In the genomic region with DNA sequence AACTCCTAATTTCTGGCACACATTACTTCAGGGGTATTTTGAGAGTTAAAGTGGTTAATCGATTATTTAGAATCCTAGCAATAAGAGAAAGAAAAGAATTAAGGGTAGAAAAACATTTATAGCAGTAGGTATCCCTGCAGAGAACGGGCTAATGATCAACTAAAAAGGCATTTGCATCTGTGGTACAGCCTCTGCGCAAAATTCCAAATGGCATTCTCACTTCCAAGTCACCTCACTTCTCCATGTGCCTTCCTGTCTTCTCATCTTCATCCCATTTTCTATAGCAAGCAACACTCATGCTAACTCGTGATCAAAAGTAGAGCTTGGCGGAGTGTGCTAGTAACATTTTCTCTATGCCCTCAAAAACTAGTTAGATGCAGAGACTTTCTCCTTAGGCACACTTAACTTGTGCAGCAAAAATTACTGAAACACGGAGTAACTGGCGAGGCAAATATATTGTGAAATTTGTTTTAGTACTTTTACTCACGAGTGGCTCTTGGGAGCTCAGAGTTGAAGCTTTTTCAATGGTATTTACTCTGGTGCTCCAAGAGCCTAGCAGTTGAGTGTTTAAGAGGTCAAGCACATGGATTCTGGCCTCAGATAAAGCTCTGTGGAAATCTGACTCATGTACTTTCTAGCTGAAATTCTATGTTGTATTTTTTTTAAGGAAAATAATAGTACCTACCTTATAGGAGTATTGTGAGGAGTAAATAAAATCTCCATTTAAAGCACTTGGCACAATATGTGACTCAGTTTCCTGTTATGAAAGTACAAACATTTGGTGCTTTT, we compare ENCODE assay signal across 24 cellular contexts.
DNase-seq lines count a peak whose midpoint lies in the region; ATAC-seq, FAIRE-seq and TF ChIP-seq lines count a peak whose summit lies in the region.
"Had no signal": no experiment of that assay in that cellular context is flagged by ENCODE, and none has a peak within 500 bp of the region (broad histone marks: within the 10 kb centered on the region; RNA-seq: fewer than 3 reads in every experiment).

No MANE protein-coding gene starts in this region.

- WGBS in K562 (ENCODE audit: insufficient coverage, low coverage, missing lambda C conversion rate) = 2% methylated on average over 8 of the region's 8 CpGs

- H3K4me3 ChIP-seq in K562 (no peak overlapping the region), kidney epithelial cell (ENCODE audit: low read depth, low read length) (no peak overlapping the region)
- H3K4me3 ChIP-seq: neural progenitor cell, PC-9, suprapubic skin had no signal

- no TSS peak for BruUV-seq in K562 (replicated peaks; lab: Mats Ljungman, UMichigan)

- H3K27me3 ChIP-seq in K562 (ENCODE audit: control insufficient read depth in 2 of 2, insufficient read depth in 2 of 2, low read length in 2 of 2) (peaks cover 6 to 9% of the 10 kb centered on the region in 2 experiments; a peak in 4 of 5 replicates), kidney epithelial cell (ENCODE audit: control insufficient read depth, insufficient read depth, low read length) (no peaks in the 10 kb centered on the region)
- H3K27me3 ChIP-seq: neural progenitor cell, suprapubic skin had no signal

- no peaks in the 10 kb centered on the region for H3K4me1 ChIP-seq in K562 (replicated peaks in 1 of 2; ENCODE audit: control insufficient read depth in 2 of 2, insufficient read depth in 2 of 2, low read length in 2 of 2)
- H3K4me1 ChIP-seq: neural progenitor cell had no signal

- TF ChIP-seq POLR2A in K562 (conservative IDR thresholded peaks at IDR 0.05) = no peak

- no peak for ATAC-seq in K562
- ATAC-seq: activated T-cell treated with anti-CD3 and anti-CD28 coated beads, Interleukin-2, amount 50 U/mL, for 4 hours; effector memory CD8-positive, alpha-beta T cell; right cardiac atrium; SK-N-SH treated with all-trans-retinoic acid at 6 μM for 48 hours had no signal

- no peak for TF ChIP-seq EP300 in K562 (IDR thresholded peaks at IDR 0.05; ENCODE audit: low read length)

- H4K20me1 ChIP-seq in K562 (replicated peaks; ENCODE audit: control insufficient read depth, insufficient read depth, low read length) = no peaks in the 10 kb centered on the region

- no peak for FAIRE-seq in K562 (lab: Jason Lieb, UNC)
- FAIRE-seq: G401.6, GM12892, HTR-8/SVneo had no signal

- POLR2A ChIA-PET in K562 (lab: Yijun Ruan, JAX) = interaction anchor here (0.7 kb wide), 2 partner anchors 11 kb away, joined by 3 read pairs; no protein-coding TSS in a partner anchor

- intact Hi-C loops in K562 (cut with micrococcal nuclease) = no loop called here

- no peaks in the 10 kb centered on the region for H3K36me3 ChIP-seq in K562 (ENCODE audit: control insufficient read depth, insufficient read depth, low read length)
- H3K36me3 ChIP-seq in kidney epithelial cell (ENCODE audit: control insufficient read depth, insufficient read depth, low read length) = peaks cover 4% of the 10 kb centered on the region
- H3K36me3 ChIP-seq: neural progenitor cell, suprapubic skin had no signal

- TF ChIP-seq RAD21 in K562 (CRISPR knock-in tag; conservative IDR thresholded peaks at IDR 0.05 in 1 of 2, IDR thresholded peaks at IDR 0.05 in 1 of 2) = no peak

- in situ Hi-C loops in K562 (cut with MboI) = no loop called here

- DNase-seq in ELR (ENCODE audit: low read depth) (peak; percentile 35), K562 (ENCODE audit: extremely low read depth in 1 of 4, low spot score in 3 of 4) (no peak), kidney epithelial cell (ENCODE audit: low read depth) (peak; percentile 47), renal cortical epithelial cell (ENCODE audit: low read depth) (peak; percentile 89), NCI-H2171 (lab: John Stamatoyannopoulos, UW) (no peak), AG08396 (ENCODE audit: low spot score) (no peak), SW480 (ENCODE audit: low spot score) (no peak)
- no peak for DNase-seq in stimulated activated naive CD4-positive, alpha-beta T cell treated with Interleukin-2 at 50 U/mL for 16 hours (lab: John Stamatoyannopoulos, UW)
- DNase-seq: activated CD4-positive, alpha-beta memory T cell treated with anti-CD3 and anti-CD28 coated beads for 36 hours; activated naive CD8-positive, alpha-beta T cell treated with anti-CD3 and anti-CD28 coated beads, Interleukin-2, amount 10 ng/mL, durations not matched to agents 7 days and 5 days; activated T-cell treated with anti-CD3 and anti-CD28 coated beads, Interleukin-2, amount 50 U/mL, for 4 hours; effector memory CD8-positive, alpha-beta T cell; HCEC 1CT; midbrain; NCI-H187; NCI-H526 treated with DMSO at 0.1 percent for 48 hours; PC-9; right cardiac atrium had no signal

- H3K9me3 ChIP-seq in K562 (replicated peaks; ENCODE audit: control insufficient read depth, insufficient read depth, low read depth, low read length) = no peaks in the 10 kb centered on the region
- H3K9me3 ChIP-seq: suprapubic skin had no signal

- no peak overlapping the region for H3K27ac ChIP-seq in K562 (ENCODE audit: extremely low read depth, low read depth, low read length)
- H3K27ac ChIP-seq: neural progenitor cell, PC-9, suprapubic skin had no signal

- no peak for TF ChIP-seq CTCF in K562 (IDR thresholded peaks at IDR 0.05 in 2 of 3, conservative IDR thresholded peaks at IDR 0.05 in 1 of 3; ENCODE audit: insufficient read depth in 2 of 3, low read depth in 1 of 3, low read length in 3 of 3)
- no peak for TF ChIP-seq CTCF in kidney epithelial cell (IDR thresholded peaks at IDR 0.05; ENCODE audit: insufficient read depth, low read length, poor library complexity, severe bottlenecking)

- H3K9ac ChIP-seq in K562 (ENCODE audit: insufficient read depth in 1 of 2, low read depth in 2 of 2, low read length in 2 of 2) = no peak overlapping the region
- H3K9ac ChIP-seq: neural progenitor cell had no signal

- H2AFZ ChIP-seq in K562 (ENCODE audit: low read depth, low read length) = no peak overlapping the region
- H2AFZ ChIP-seq: neural progenitor cell, PC-9 had no signal

- no peaks in the 10 kb centered on the region for H3K79me2 ChIP-seq in K562 (ENCODE audit: control insufficient read depth, insufficient read depth, low read length)

- no peaks in the 10 kb centered on the region for H3K9me1 ChIP-seq in K562 (ENCODE audit: control insufficient read depth, insufficient read depth, low read length)

- H3K4me2 ChIP-seq in K562 (ENCODE audit: insufficient read depth, low read length) = no peak overlapping the region
- H3K4me2 ChIP-seq: neural progenitor cell, PC-9 had no signal

- CTCF ChIA-PET in K562 (lab: Yijun Ruan, JAX; ENCODE audit: low intra/inter-chr PET ratio) = no interaction called here

TF ChIP-seq in K562, 482 proteins besides CTCF, POLR2A, EP300 and RAD21:
- 0 out of 2 replicates have a peak, but pooled peaks have one; percentile 17 for TF ChIP-seq TFE3 (CRISPR knock-in tag; IDR thresholded peaks at IDR 0.05)
- TF ChIP-seq MCM2 (IDR thresholded peaks at IDR 0.05; ENCODE audit: low read depth) = no peak

Comparison
In these comparisons a context has a peak if more than half of its experiments do, and no peak if none do; other contexts are left out.
1. DNase-seq: peak in ELR (single experiment), kidney epithelial cell (single experiment) and renal cortical epithelial cell (single experiment); none in K562 (0 of 4), NCI-H2171 (single experiment), stimulated activated naive CD4-positive, alpha-beta T cell treated with Interleukin-2 at 50 U/mL for 16 hours (single experiment), AG08396 (single experiment) and SW480 (single experiment).